ENCODE assay signal across 9 cellular contexts in genomic region chr2:210072922-210073509, GRCh38.
DNase-seq lines count a peak whose midpoint lies in the region; ATAC-seq and TF ChIP-seq lines count a peak whose summit lies in the region.
"Had no signal": no experiment of that assay in that cellular context is flagged by ENCODE, and none has a peak within 500 bp of the region (broad histone marks: within the 10 kb centered on the region; RNA-seq: fewer than 3 reads in every experiment).

No MANE protein-coding gene starts in this region.

- ATAC-seq in GM18505 (IDR thresholded peaks at IDR 0.05; ENCODE audit: unreplicated experiment) (peak; percentile 59), HG02870 (IDR thresholded peaks at IDR 0.05; ENCODE audit: unreplicated experiment) (peak; percentile 84)

- DNase-seq in AG09309 (ENCODE audit: low read depth) (peak; percentile 5), NCI-H2196 (lab: John Stamatoyannopoulos, UW; ENCODE audit: unreplicated experiment) (peak; percentile 37), choroid plexus epithelial cell (ENCODE audit: low read depth) (peak; percentile 79), germinal center (ENCODE audit: low spot score) (no peak), DMS79 treated with DMSO at 0.1 percent for 48 hours (lab: John Stamatoyannopoulos, UW) (no peak)
- DNase-seq: left cardiac atrium had no signal

- no peaks in the 10 kb centered on the region for H3K9me3 Mint-ChIP-seq in nephron

- no peaks in the 10 kb centered on the region for H3K4me1 Mint-ChIP-seq in nephron

- H3K27me3 Mint-ChIP-seq in nephron (ENCODE audit: low read depth), result no peaks in the 10 kb centered on the region

- peaks cover 3% of the 10 kb centered on the region for H3K36me3 Mint-ChIP-seq in nephron (ENCODE audit: low read depth)

- no peak for TF ChIP-seq POLR2A in GM18505 (IDR thresholded peaks at IDR 0.05; ENCODE audit: borderline replicate concordance, extremely low read depth, insufficient read depth, insufficient read length)

- peak; percentile 69 for TF ChIP-seq CTCF in AG09309 (IDR thresholded peaks at IDR 0.05; ENCODE audit: control insufficient read depth, insufficient read depth, low read depth, low read length, missing control alignments)
- TF ChIP-seq CTCF in choroid plexus epithelial cell (conservative IDR thresholded peaks at IDR 0.05; ENCODE audit: low read depth, low read length), result peak; percentile 71
- TF ChIP-seq CTCF in nephron (IDR thresholded peaks at IDR 0.05; ENCODE audit: unreplicated experiment in 3 of 3), result peak; percentile 46 to 57 (median 56)

- H3K4me3 ChIP-seq in AG09309 (ENCODE audit: control insufficient read depth, low read depth, low read length), result no peak overlapping the region
- H3K4me3 ChIP-seq in choroid plexus epithelial cell (ENCODE audit: low read depth, low read length), result peak overlapping the region; percentile 13

- H3K4me3 Mint-ChIP-seq in nephron, result no peak overlapping the region

- no peak overlapping the region for H3K27ac Mint-ChIP-seq in nephron

Comparison
In these comparisons a context has a peak if more than half of its experiments do, and no peak if none do; other contexts are left out.
1. DNase-seq: peak in AG09309 (single experiment), NCI-H2196 (single experiment) and choroid plexus epithelial cell (single experiment); none in germinal center (single experiment) and DMS79 treated with DMSO at 0.1 percent for 48 hours (single experiment).
2. Peak in every context shown above with its lines, with median percentiles within 50 percentile points of each other: CTCF ChIP-seq.